21 cellular contexts compared by ENCODE assay signal in genomic region chr13:67184247-67184646, GRCh38.
"Had no signal": no experiment of that assay in that cellular context is flagged by ENCODE, and none has a peak within 500 bp of the region (broad histone marks: within the 10 kb centered on the region; RNA-seq: fewer than 3 reads in every experiment).

No MANE protein-coding gene starts in this region.

- H3K27me3 Mint-ChIP-seq: dendritic cell treated with granulocyte-macrophage colony-stimulating factor and Interleukin-4, amounts not matched to agents 40 ng/mL and 50 ng/mL, for 4 days; effector memory CD8-positive, alpha-beta T cell; naive thymus-derived CD8-positive, alpha-beta T cell; stimulated activated memory B cell treated with anti-CD40 and anti-IgM and Interleukin-4, amounts not matched to agents 10 μg/mL and 1 μg/mL and 100 μg/mL, for 72 hours; stimulated activated naive CD8-positive, alpha-beta T cell treated with anti-CD3 and anti-CD28 coated beads, Interleukin-15, Interleukin-2, amounts not matched to agents 100 ng/mL and 50 ng/mL, for 24 hours had no signal

- H3K27ac Mint-ChIP-seq: dendritic cell treated with granulocyte-macrophage colony-stimulating factor and Interleukin-4, amounts not matched to agents 40 ng/mL and 50 ng/mL, for 4 days; effector memory CD8-positive, alpha-beta T cell; naive thymus-derived CD8-positive, alpha-beta T cell; stimulated activated memory B cell treated with anti-CD40 and anti-IgM and Interleukin-4, amounts not matched to agents 10 μg/mL and 1 μg/mL and 100 μg/mL, for 72 hours; stimulated activated naive CD8-positive, alpha-beta T cell treated with anti-CD3 and anti-CD28 coated beads, Interleukin-15, Interleukin-2, amounts not matched to agents 100 ng/mL and 50 ng/mL, for 24 hours had no signal

- H3K27ac ChIP-seq: gastrocnemius medialis, spleen, tibial artery, upper lobe of right lung, vagina had no signal

- H3K4me3 ChIP-seq: gastrocnemius medialis, mucosa of descending colon, spleen, tibial artery, upper lobe of right lung, vagina had no signal

- H3K9me3 Mint-ChIP-seq: dendritic cell treated with granulocyte-macrophage colony-stimulating factor and Interleukin-4, amounts not matched to agents 40 ng/mL and 50 ng/mL, for 4 days; neural crest cell; stimulated activated memory B cell treated with anti-CD40 and anti-IgM and Interleukin-4, amounts not matched to agents 10 μg/mL and 1 μg/mL and 100 μg/mL, for 72 hours; stimulated activated naive CD8-positive, alpha-beta T cell treated with anti-CD3 and anti-CD28 coated beads, Interleukin-15, Interleukin-2, amounts not matched to agents 100 ng/mL and 50 ng/mL, for 24 hours had no signal

- H3K9me3 ChIP-seq: gastrocnemius medialis, mucosa of descending colon, spleen, tibial artery, upper lobe of right lung, vagina had no signal

- H3K4me1 ChIP-seq: gastrocnemius medialis, spleen, tibial artery, upper lobe of right lung, vagina had no signal

- H3K36me3 ChIP-seq: gastrocnemius medialis, spleen, tibial artery, upper lobe of right lung, vagina had no signal

- DNase-seq: effector memory CD8-positive, alpha-beta T cell; gastrocnemius medialis; glutamatergic neuron; islet precursor cell; mammary epithelial cell; mucosa of descending colon; naive thymus-derived CD8-positive, alpha-beta T cell; posterior cingulate gyrus; spleen; stimulated activated CD4-positive, alpha-beta T cell treated with anti-CD3 and anti-CD28 coated beads, Interleukin-15, amount 100 ng/mL, for 24 hours; stimulated activated CD4-positive, alpha-beta T cell treated with anti-CD3 and anti-CD28 coated beads, Interleukin-1b, Interleukin-23, amount 100 ng/mL, for 48 hours; stimulated activated CD4-positive, alpha-beta T cell treated with anti-CD3 and anti-CD28 coated beads, Interleukin-4, amount 100 ng/mL, for 24 hours; tibial artery; upper lobe of right lung had no signal

- ATAC-seq: effector memory CD8-positive, alpha-beta T cell; gastrocnemius medialis; left lobe of liver; mucosa of descending colon; naive thymus-derived CD8-positive, alpha-beta T cell; sciatic nerve; stimulated activated memory B cell treated with anti-CD40 and anti-IgM and Interleukin-4, amounts not matched to agents 10 μg/mL and 1 μg/mL and 100 μg/mL, for 72 hours; upper lobe of right lung had no signal

- H3K4me3 Mint-ChIP-seq: dendritic cell treated with granulocyte-macrophage colony-stimulating factor and Interleukin-4, amounts not matched to agents 40 ng/mL and 50 ng/mL, for 4 days; effector memory CD8-positive, alpha-beta T cell; naive thymus-derived CD8-positive, alpha-beta T cell; neural crest cell; stimulated activated memory B cell treated with anti-CD40 and anti-IgM and Interleukin-4, amounts not matched to agents 10 μg/mL and 1 μg/mL and 100 μg/mL, for 72 hours; stimulated activated naive CD8-positive, alpha-beta T cell treated with anti-CD3 and anti-CD28 coated beads, Interleukin-15, Interleukin-2, amounts not matched to agents 100 ng/mL and 50 ng/mL, for 24 hours had no signal

- H3K27me3 ChIP-seq: gastrocnemius medialis, spleen, tibial artery, upper lobe of right lung, vagina had no signal

- H3K36me3 Mint-ChIP-seq: naive thymus-derived CD8-positive, alpha-beta T cell; stimulated activated memory B cell treated with anti-CD40 and anti-IgM and Interleukin-4, amounts not matched to agents 10 μg/mL and 1 μg/mL and 100 μg/mL, for 72 hours had no signal

- H3K4me1 Mint-ChIP-seq: stimulated activated memory B cell treated with anti-CD40 and anti-IgM and Interleukin-4, amounts not matched to agents 10 μg/mL and 1 μg/mL and 100 μg/mL, for 72 hours had no signal
